22 cellular contexts compared by ENCODE assay signal in genomic region chr1:3942416-3943122, GRCh38. TPM values are rescaled to one million over a fixed set of nuclear protein-coding genes. Genes with fewer than 3 reads are reported as not detected.
DNase-seq lines count a peak whose midpoint lies in the region; ATAC-seq and TF ChIP-seq lines count a peak whose summit lies in the region.
"Had no signal": no experiment of that assay in that cellular context is flagged by ENCODE, and none has a peak within 500 bp of the region (broad histone marks: within the 10 kb centered on the region; RNA-seq: fewer than 3 reads in every experiment).

No MANE protein-coding gene starts in this region.

- no peaks in the 10 kb centered on the region for H3K4me1 ChIP-seq in PC-3 (ENCODE audit: insufficient read depth, low read length)
- peaks cover 0 to 10% (median 0%) of the 10 kb centered on the region in 4 donors for H3K4me1 ChIP-seq in esophagus muscularis mucosa
- H3K4me1 ChIP-seq: foreskin keratinocyte, right atrium auricular region had no signal

- BruUV-seq in PC-3 (replicated peaks; lab: Mats Ljungman, UMichigan), result no TSS peak

- TF ChIP-seq CTCF in PC-3 (conservative IDR thresholded peaks at IDR 0.05; ENCODE audit: low read depth, low read length), result no peak
- TF ChIP-seq CTCF in esophagus muscularis mucosa (IDR thresholded peaks at IDR 0.05), result no peak

- no peak for TF ChIP-seq POLR2A in esophagus muscularis mucosa (IDR thresholded peaks at IDR 0.05; ENCODE audit: low read depth)

- DNase-seq in DMS53 (lab: John Stamatoyannopoulos, UW) (peak; percentile 99), NCI-H146 (lab: John Stamatoyannopoulos, UW) (peak; percentile 90), PC-3 (peak; percentile 11), left lobe of liver (ENCODE audit: low spot score) (no peak), UCSD-AML1 (lab: John Stamatoyannopoulos, UW; ENCODE audit: unreplicated experiment) (no peak), esophagus muscularis mucosa (ENCODE audit: extremely low spot score) (no peak)
- DNase-seq: activated T-cell treated with anti-CD3 and anti-CD28 coated beads for 4 hours; CD4-positive, alpha-beta T cell; foreskin keratinocyte; GOT3; hypothalamus; IMR-90; left cardiac atrium; midbrain; MM.1S; NCI-H2171 treated with DMSO at 0.1 percent for 48 hours; RPMI8226; stimulated activated naive CD8-positive, alpha-beta T cell treated with anti-CD3 and anti-CD28 coated beads, Interleukin-15, amount 100 ng/mL, for 72 hours had no signal

- ATAC-seq in PC-3 (peak; percentile 37), left lobe of liver (peak; percentile 58), HG03342 (IDR thresholded peaks at IDR 0.05; ENCODE audit: unreplicated experiment) (no peak), HG02678 (IDR thresholded peaks at IDR 0.05; ENCODE audit: unreplicated experiment) (no peak)
- ATAC-seq: activated naive CD4-positive, alpha-beta T cell treated with anti-CD3 and anti-CD28 coated beads, Interleukin-2, amount 50 U/mL, for 72 hours; foreskin keratinocyte; left cardiac atrium; stimulated activated naive CD8-positive, alpha-beta T cell treated with anti-CD3 and anti-CD28 coated beads, Interleukin-15, amount 100 ng/mL, for 72 hours had no signal

- no peak overlapping the region for H2AFZ ChIP-seq in PC-3 (ENCODE audit: low read length)

- peaks cover 99% of the 10 kb centered on the region for H3K27me3 ChIP-seq in PC-3 (ENCODE audit: low read length)
- H3K27me3 ChIP-seq in esophagus muscularis mucosa, result peaks cover 0 to 84% (median 0%) of the 10 kb centered on the region in 4 donors
- H3K27me3 ChIP-seq: foreskin keratinocyte, right atrium auricular region had no signal

- TF ChIP-seq EP300 in esophagus muscularis mucosa (IDR thresholded peaks at IDR 0.05), result no peak

- H3K27ac ChIP-seq in PC-3 (ENCODE audit: low read length), result no peak overlapping the region
- H3K27ac ChIP-seq in esophagus muscularis mucosa (replicated peaks in 1 of 4), result no peak overlapping the region
- H3K27ac ChIP-seq: foreskin keratinocyte, right atrium auricular region had no signal

- intact Hi-C loops in PC-3 (cut with micrococcal nuclease), result no loop called here
- intact Hi-C loops in esophagus muscularis mucosa (cut with DNase I), result no loop called here

- no peaks in the 10 kb centered on the region for H3K79me2 ChIP-seq in PC-3 (ENCODE audit: low read length)

- no peaks in the 10 kb centered on the region for H3K9me3 ChIP-seq in PC-3 (ENCODE audit: low read length)
- peaks cover 0 to 6% (median 1%) of the 10 kb centered on the region in 4 donors for H3K9me3 ChIP-seq in esophagus muscularis mucosa

- H3K9me2 ChIP-seq in PC-3 (replicated peaks; ENCODE audit: low read length), result no peaks in the 10 kb centered on the region

- CTCF ChIA-PET in PC-3 (lab: Charles Lee), result no interaction called here

- H3K4me3 ChIP-seq in PC-3 (ENCODE audit: low read length) (no peak overlapping the region), esophagus muscularis mucosa (no peak overlapping the region)
- H3K4me3 ChIP-seq: right atrium auricular region had no signal

- H3K4me2 ChIP-seq in PC-3 (ENCODE audit: low read length), result no peak overlapping the region

- WGBS in esophagus muscularis mucosa, result 73% methylated on average over 17 of the region's 17 CpGs

- H3F3A ChIP-seq in PC-3 (ENCODE audit: low read length, unreplicated experiment), result no peaks in the 10 kb centered on the region

- POLR2A ChIA-PET in PC-3 (lab: Charles Lee; ENCODE audit: unreplicated experiment), result no interaction called here

- no peaks in the 10 kb centered on the region for H4K20me1 ChIP-seq in PC-3 (ENCODE audit: low read length)

- no peak overlapping the region for H3K9ac ChIP-seq in PC-3 (ENCODE audit: low read length)

- no peaks in the 10 kb centered on the region for H3K36me3 ChIP-seq in PC-3 (ENCODE audit: low read depth, low read length)
- no peaks in the 10 kb centered on the region for H3K36me3 ChIP-seq in esophagus muscularis mucosa
- H3K36me3 ChIP-seq: right atrium auricular region had no signal

RNA-seq across cellular contexts. Expression of gene C1orf174, which starts 42.5 kb away (rescaled TPM):
- total RNA-seq in PC-3 (2014; rRNA removed) (64.2 and 70.9 TPM in 2 replicates), left lobe of liver (11.0 TPM), esophagus muscularis mucosa (10 to 100 TPM; 25.0 to 35.1 (median 27.6) TPM)

Comparison
In these comparisons a context has a peak if more than half of its experiments do, and no peak if none do; other contexts are left out.
1. DNase-seq: peak in DMS53 (single experiment), NCI-H146 (single experiment) and PC-3 (single experiment); none in left lobe of liver (single experiment), UCSD-AML1 (single experiment) and esophagus muscularis mucosa (single experiment).
2. ATAC-seq: peak in PC-3 (single experiment) and left lobe of liver (single experiment); none in HG03342 (single experiment) and HG02678 (single experiment).